1 cellular context compared by ENCODE assay signal in genomic region chr2:46970334-46971288, GRCh38.
TF ChIP-seq lines count a peak whose summit lies in the region.

No MANE protein-coding gene starts in this region.

TF ChIP-seq in HepG2, 621 proteins besides CTCF, POLR2A, EP300 and RAD21 (continued from another document and continues in another):
- TF ChIP-seq ZNF446 (CRISPR knock-in tag; IDR thresholded peaks at IDR 0.05) (no peak), YEATS4 (CRISPR knock-in tag; IDR thresholded peaks at IDR 0.05; ENCODE audit: borderline replicate concordance) (no peak), ZBTB42 (CRISPR knock-in tag; IDR thresholded peaks at IDR 0.05) (no peak), XBP1 (CRISPR knock-in tag; IDR thresholded peaks at IDR 0.05) (no peak), ZNF572 (CRISPR knock-in tag; IDR thresholded peaks at IDR 0.05) (no peak), TOPORS (CRISPR knock-in tag; IDR thresholded peaks at IDR 0.05) (no peak), ZBTB33 (CRISPR knock-in tag; IDR thresholded peaks at IDR 0.05) (peak; percentile 78), BCL6 (CRISPR knock-in tag; IDR thresholded peaks at IDR 0.05) (peak; percentile 69; the same call in 1 of the 2 replicates), ZNF563 (CRISPR knock-in tag; IDR thresholded peaks at IDR 0.05) (no peak; the same call in 1 of the 2 replicates), BCLAF1 (IDR thresholded peaks at IDR 0.05) (no peak), MED1 (CRISPR knock-in tag; IDR thresholded peaks at IDR 0.05) (peak; percentile 96), NR0B2 (CRISPR knock-in tag; IDR thresholded peaks at IDR 0.05) (0 out of 2 replicates have a peak, but pooled peaks have one; percentile 55), CCDC6 (CRISPR knock-in tag; IDR thresholded peaks at IDR 0.05) (no peak), DZIP1 (CRISPR knock-in tag; IDR thresholded peaks at IDR 0.05) (no peak), SMARCE1 (IDR thresholded peaks at IDR 0.05; ENCODE audit: borderline replicate concordance) (no peak), ZNF33A (CRISPR knock-in tag; IDR thresholded peaks at IDR 0.05; ENCODE audit: borderline replicate concordance) (no peak), FOSL2 (CRISPR knock-in tag; IDR thresholded peaks at IDR 0.05) (peak; percentile 97), NR1H2 (CRISPR knock-in tag; IDR thresholded peaks at IDR 0.05; ENCODE audit: borderline replicate concordance, low read depth) (no peak), MAX (IDR thresholded peaks at IDR 0.05) (peak; percentile 76), ARNTL (CRISPR knock-in tag; IDR thresholded peaks at IDR 0.05) (0 out of 2 replicates have a peak, but pooled peaks have one; percentile 47), TFE3 (CRISPR knock-in tag; IDR thresholded peaks at IDR 0.05) (peak; percentile 65; the same call in 1 of the 2 replicates), ETV5 (CRISPR knock-in tag; IDR thresholded peaks at IDR 0.05; ENCODE audit: borderline replicate concordance) (peak; percentile 53; the same call in 1 of the 2 replicates), BHLHE40 (IDR thresholded peaks at IDR 0.05; ENCODE audit: low read length) (peak; percentile 58; the same call in 1 of the 2 replicates), ZSCAN9 (CRISPR knock-in tag; IDR thresholded peaks at IDR 0.05; ENCODE audit: borderline replicate concordance) (peak; percentile 53; the same call in 1 of the 2 replicates), GLI4 (CRISPR knock-in tag; IDR thresholded peaks at IDR 0.05; ENCODE audit: borderline replicate concordance) (no peak), DPF2 (CRISPR knock-in tag; IDR thresholded peaks at IDR 0.05; ENCODE audit: borderline replicate concordance, low read depth) (peak; percentile 51; the same call in 1 of the 2 replicates), NR2F6 (IDR thresholded peaks at IDR 0.05) (peak; percentile 79), NR2F6 (CRISPR knock-in tag; IDR thresholded peaks at IDR 0.05) (peak; percentile 86), PBX3 (CRISPR knock-in tag; IDR thresholded peaks at IDR 0.05; ENCODE audit: borderline replicate concordance) (no peak), KLF15 (CRISPR knock-in tag; IDR thresholded peaks at IDR 0.05; ENCODE audit: borderline replicate concordance) (no peak), SOX13 (IDR thresholded peaks at IDR 0.05) (peak; percentile 55), SOX13 (CRISPR knock-in tag; conservative IDR thresholded peaks at IDR 0.05 in 1 of 2, IDR thresholded peaks at IDR 0.05 in 1 of 2) (peak in 1 of 2 experiments; percentile 90; a peak in 2 of 4 replicates), ZNF75D (CRISPR knock-in tag; IDR thresholded peaks at IDR 0.05; ENCODE audit: borderline replicate concordance) (no peak), ZFYVE20 (CRISPR knock-in tag; IDR thresholded peaks at IDR 0.05; ENCODE audit: borderline replicate concordance, low read depth) (no peak), ZNF431 (CRISPR knock-in tag; IDR thresholded peaks at IDR 0.05; ENCODE audit: borderline replicate concordance, low read depth) (no peak), HMG20A (CRISPR knock-in tag; IDR thresholded peaks at IDR 0.05; ENCODE audit: borderline replicate concordance) (peak; percentile 93), GFI1 (CRISPR knock-in tag; IDR thresholded peaks at IDR 0.05; ENCODE audit: borderline replicate concordance) (peak; percentile 91), DR1 (CRISPR knock-in tag; IDR thresholded peaks at IDR 0.05) (no peak), MTA1 (CRISPR knock-in tag; IDR thresholded peaks at IDR 0.05; ENCODE audit: borderline replicate concordance) (peak; percentile 67), NCOR1 (IDR thresholded peaks at IDR 0.05; ENCODE audit: borderline replicate concordance, low read length) (peak; percentile 84; the same call in 1 of the 2 replicates), POLR2AphosphoS2 (IDR thresholded peaks at IDR 0.05; ENCODE audit: low read depth, low read length) (no peak), ZNF44 (CRISPR knock-in tag; IDR thresholded peaks at IDR 0.05) (no peak), TBP (CRISPR knock-in tag; IDR thresholded peaks at IDR 0.05) (no peak), FUBP1 (CRISPR knock-in tag; IDR thresholded peaks at IDR 0.05; ENCODE audit: borderline replicate concordance) (no peak), ZNF558 (CRISPR knock-in tag; IDR thresholded peaks at IDR 0.05; ENCODE audit: borderline replicate concordance) (no peak), JUN (CRISPR knock-in tag; IDR thresholded peaks at IDR 0.05) (no peak; the same call in none of the 2 replicates), PHB2 (IDR thresholded peaks at IDR 0.05; ENCODE audit: partially characterized antibody) (no peak), GRHL1 (CRISPR knock-in tag; conservative IDR thresholded peaks at IDR 0.05) (no peak), RBM22 (optimal IDR thresholded peaks at IDR 0.05; ENCODE audit: low read length) (no peak), NR2F2 (IDR thresholded peaks at IDR 0.05; ENCODE audit: borderline replicate concordance, low read depth) (peak; percentile 59; the same call in 1 of the 2 replicates), NFE2 (CRISPR knock-in tag; IDR thresholded peaks at IDR 0.05) (no peak), HES4 (CRISPR knock-in tag; IDR thresholded peaks at IDR 0.05; ENCODE audit: borderline replicate concordance) (no peak; the same call in 1 of the 2 replicates), RXRA (CRISPR knock-in tag; IDR thresholded peaks at IDR 0.05) (peak; percentile 87), CREB3 (CRISPR knock-in tag; IDR thresholded peaks at IDR 0.05) (no peak), GATA4 (IDR thresholded peaks at IDR 0.05; ENCODE audit: borderline replicate concordance, low read depth) (no peak), ZNF781 (CRISPR knock-in tag; IDR thresholded peaks at IDR 0.05; ENCODE audit: borderline replicate concordance, not compliant biosample characterization) (peak; percentile 25)
